In the genomic region with DNA sequence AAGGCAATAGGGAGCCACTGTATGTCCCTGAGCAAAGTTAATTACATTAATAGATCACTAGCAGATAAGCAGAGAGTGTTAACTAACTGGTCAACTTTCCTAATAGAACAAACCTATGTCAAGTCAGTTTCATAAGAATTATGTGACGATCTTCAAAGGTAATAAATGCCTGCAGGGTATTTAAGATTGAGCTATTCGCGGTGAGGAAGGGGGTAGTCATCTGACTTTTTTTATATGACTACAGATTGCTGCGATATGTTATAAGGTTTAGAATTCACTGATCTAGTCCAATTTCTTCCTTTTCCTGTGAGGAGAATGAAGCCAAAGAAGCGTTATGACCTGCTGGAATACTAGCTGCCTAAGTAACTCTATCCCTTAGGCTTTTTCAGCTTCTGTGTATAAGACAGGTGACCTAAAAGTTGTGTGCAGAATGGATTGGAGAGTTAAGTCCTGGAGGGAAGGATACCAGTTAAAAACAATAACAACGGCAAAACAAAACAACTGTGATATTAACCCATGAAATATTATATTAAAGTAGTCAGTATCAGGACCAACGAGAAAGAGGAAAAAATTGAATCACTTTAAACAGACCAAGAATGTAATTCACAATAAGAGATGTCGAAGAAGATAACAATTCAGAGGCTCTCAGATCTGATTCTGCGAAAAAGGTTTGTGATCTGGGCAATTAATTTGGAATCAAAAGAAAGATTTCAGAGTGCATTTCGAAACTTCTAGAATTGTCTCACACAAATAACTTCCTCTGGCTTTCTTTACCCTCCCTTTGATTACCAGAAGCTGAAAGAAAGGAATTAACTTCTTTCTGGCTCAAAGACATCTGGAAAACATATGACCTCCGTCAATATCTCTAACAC, we compare ENCODE assay signal across 8 cellular contexts. TPM values are rescaled to one million over a fixed set of nuclear protein-coding genes. Genes with fewer than 3 reads are reported as not detected.
DNase-seq lines count a peak whose midpoint lies in the region; ATAC-seq, FAIRE-seq and TF ChIP-seq lines count a peak whose summit lies in the region.

No MANE protein-coding gene starts in this region.

- DNase-seq in A549 (ENCODE audit: low read depth in 1 of 2, low spot score in 1 of 2) (peak in 1 of 2 experiments; percentile 1), body of pancreas (no peak), medulla oblongata (ENCODE audit: extremely low spot score) (peak; percentile 5), Ammon's horn (ENCODE audit: low spot score) (no peak), NCI-H226 (no peak)

- no peak for TF ChIP-seq RAD21 in A549 (conservative IDR thresholded peaks at IDR 0.05 in 1 of 2, IDR thresholded peaks at IDR 0.05 in 1 of 2)

- 61% methylated on average over 11 of the region's 11 CpGs for WGBS in A549 (ENCODE audit: missing lambda C conversion rate)
- 1 to 2% methylated on average over 11 of the region's 11 CpGs for WGBS in body of pancreas, 2 donors

- no peak for ATAC-seq in A549
- peak; percentile 40 for ATAC-seq in GM18870 (IDR thresholded peaks at IDR 0.05; ENCODE audit: unreplicated experiment)
- peak; percentile 3 for ATAC-seq in HG03565 (IDR thresholded peaks at IDR 0.05; ENCODE audit: unreplicated experiment)
- peak; percentile 31 for ATAC-seq in body of pancreas
- no peak for ATAC-seq in GM18505 (IDR thresholded peaks at IDR 0.05; ENCODE audit: unreplicated experiment)

- H3K4me2 ChIP-seq in A549: peak overlapping the region; percentile 85

- peak overlapping the region; percentile 73 to 76 for H3K27ac ChIP-seq in A549
- H3K27ac ChIP-seq in body of pancreas: peak overlapping the region; percentile 74 to 87 (median 85)

- no peaks in the 10 kb centered on the region for H3K4me1 ChIP-seq in A549
- H3K4me1 ChIP-seq in body of pancreas: peaks cover 38% of the 10 kb centered on the region

- POLR2A ChIA-PET in A549 (lab: Yijun Ruan, JAX): no interaction called here

- H3K4me3 ChIP-seq in A549: peak overlapping the region; percentile 47
- peak overlapping the region; percentile 20 to 40 for H3K4me3 ChIP-seq in body of pancreas

- TF ChIP-seq CTCF in A549 (IDR thresholded peaks at IDR 0.05) (no peak), body of pancreas (IDR thresholded peaks at IDR 0.05) (no peak)

- intact Hi-C loops in body of pancreas (cut with DNase I): no loop called here

- no peak for FAIRE-seq in A549 (lab: Jason Lieb, UNC)

- no peaks in the 10 kb centered on the region for H3K27me3 ChIP-seq in body of pancreas

- no peaks in the 10 kb centered on the region for H3K36me3 ChIP-seq in body of pancreas (replicated peaks in 1 of 2; ENCODE audit: insufficient read depth in 1 of 2, low read depth in 2 of 2)

- no peak for TF ChIP-seq EP300 in A549 (IDR thresholded peaks at IDR 0.05)

- TF ChIP-seq POLR2A in A549 (IDR thresholded peaks at IDR 0.05; ENCODE audit: low read length) (no peak), body of pancreas (IDR thresholded peaks at IDR 0.05) (no peak), GM18505 (IDR thresholded peaks at IDR 0.05; ENCODE audit: borderline replicate concordance, extremely low read depth, insufficient read depth, insufficient read length) (no peak)

- CTCF ChIA-PET in A549 (lab: Yijun Ruan, JAX): no interaction called here

- H3K9me3 ChIP-seq in A549 (no peaks in the 10 kb centered on the region), body of pancreas (no peaks in the 10 kb centered on the region)

TF ChIP-seq in A549, 52 proteins besides CTCF, POLR2A, EP300 and RAD21:
- TF ChIP-seq ZSCAN20 (CRISPR knock-in tag; IDR thresholded peaks at IDR 0.05): no peak
- no peak for TF ChIP-seq ZNF302 (CRISPR knock-in tag; IDR thresholded peaks at IDR 0.05)
- no peak for TF ChIP-seq FOSB (CRISPR knock-in tag; IDR thresholded peaks at IDR 0.05)
- no peak for TF ChIP-seq GATA3 (IDR thresholded peaks at IDR 0.05; ENCODE audit: borderline replicate concordance)
- TF ChIP-seq POLR2AphosphoS2 (conservative IDR thresholded peaks at IDR 0.05; ENCODE audit: low read length): no peak
- TF ChIP-seq RNF2 (IDR thresholded peaks at IDR 0.05; ENCODE audit: borderline replicate concordance, low read depth): no peak
- no peak for TF ChIP-seq RCOR1 (IDR thresholded peaks at IDR 0.05; ENCODE audit: low read depth, low read length)
- no peak for TF ChIP-seq CBX2 (IDR thresholded peaks at IDR 0.05; ENCODE audit: borderline replicate concordance, low read depth)

RNA-seq across cellular contexts. Expression of a gene that starts 0.6 kb away (rescaled TPM):
- polyA plus RNA-seq in A549 (2011; rRNA removed): 9.7 and 10.8 TPM in 2 replicates
- 1.8 and 1.9 TPM in 2 replicates for polyA plus RNA-seq in A549 (2012; cell fraction: cytosol; rRNA removed)
- polyA plus RNA-seq in A549 (2012; cell fraction: nucleus; rRNA removed): 0.55 and 1.1 TPM in 2 replicates
- polyA plus RNA-seq in A549 (2017; fragmentation: RNase III; extraction: RNeasy Plus Mini Kit Qiagen cat#74134 plus additional on column Dnase treatment): 5.5 to 8.2 TPM (median 6.3 TPM) in 3 replicates
- polyA minus RNA-seq in A549 (2011; rRNA and poly(A)+ RNA removed): 4.3 and 5.0 TPM in 2 replicates
- 10 to 100 TPM; 39.9 to 61.0 TPM for total RNA-seq in body of pancreas

RNA-seq across cellular contexts. Expression of a gene that starts 55.2 kb away (rescaled TPM):
- polyA plus RNA-seq in A549 (2011; rRNA removed) (not detected in 2 replicates), A549 (2017; fragmentation: RNase III; extraction: RNeasy Plus Mini Kit Qiagen cat#74134 plus additional on column Dnase treatment) (not detected in 3 replicates)
- not detected in 2 replicates for polyA plus RNA-seq in A549 (2012; cell fraction: cytosol; rRNA removed)
- not detected in 2 replicates for polyA plus RNA-seq in A549 (2012; cell fraction: nucleus; rRNA removed)
- polyA minus RNA-seq in A549 (2011; rRNA and poly(A)+ RNA removed): not detected in 2 replicates
- total RNA-seq in body of pancreas: not detected

Comparison
In these comparisons a context has a peak if more than half of its experiments do, and no peak if none do; other contexts are left out.
1. ATAC-seq: peak in GM18870 (single experiment), HG03565 (single experiment) and body of pancreas (single experiment); none in A549 (0 of 2) and GM18505 (single experiment).